ENCODE assay signal across 2 cellular contexts in genomic region chr6:158752613-158753012, GRCh38.
TF ChIP-seq lines count a peak whose summit lies in the region.

No MANE protein-coding gene starts in this region.

TF ChIP-seq in IMR-90, 13 proteins besides CTCF, POLR2A, EP300 and RAD21 (continued from another document):
- no peak for TF ChIP-seq ELK1 (IDR thresholded peaks at IDR 0.05; ENCODE audit: borderline replicate concordance, low read depth, low read length)
- TF ChIP-seq MAFK (IDR thresholded peaks at IDR 0.05; ENCODE audit: low read depth, low read length): no peak
- no peak for TF ChIP-seq SMC3 (IDR thresholded peaks at IDR 0.05; ENCODE audit: low read depth, low read length)
- TF ChIP-seq CHD1 (IDR thresholded peaks at IDR 0.05; ENCODE audit: low read depth, low read length): no peak
- no peak for TF ChIP-seq RFX5 (IDR thresholded peaks at IDR 0.05; ENCODE audit: low read depth, low read length)
- no peak for TF ChIP-seq BHLHE40 (IDR thresholded peaks at IDR 0.05; ENCODE audit: low read depth, low read length)

TF ChIP-seq in SK-N-SH, 30 proteins besides CTCF, POLR2A, EP300 and RAD21 (continued from another document):
- TF ChIP-seq REST (IDR thresholded peaks at IDR 0.05; ENCODE audit: low read depth, low read length) (no peak), RFX5 (IDR thresholded peaks at IDR 0.05; ENCODE audit: low read length) (no peak), FOSL2 (IDR thresholded peaks at IDR 0.05; ENCODE audit: borderline replicate concordance, low read depth) (no peak), CHD2 (IDR thresholded peaks at IDR 0.05; ENCODE audit: low read length, partially characterized antibody) (peak; percentile 51), TCF12 (IDR thresholded peaks at IDR 0.05) (peak; percentile 64), YY1 (IDR thresholded peaks at IDR 0.05; ENCODE audit: low read depth) (no peak)
